In the genomic region with DNA sequence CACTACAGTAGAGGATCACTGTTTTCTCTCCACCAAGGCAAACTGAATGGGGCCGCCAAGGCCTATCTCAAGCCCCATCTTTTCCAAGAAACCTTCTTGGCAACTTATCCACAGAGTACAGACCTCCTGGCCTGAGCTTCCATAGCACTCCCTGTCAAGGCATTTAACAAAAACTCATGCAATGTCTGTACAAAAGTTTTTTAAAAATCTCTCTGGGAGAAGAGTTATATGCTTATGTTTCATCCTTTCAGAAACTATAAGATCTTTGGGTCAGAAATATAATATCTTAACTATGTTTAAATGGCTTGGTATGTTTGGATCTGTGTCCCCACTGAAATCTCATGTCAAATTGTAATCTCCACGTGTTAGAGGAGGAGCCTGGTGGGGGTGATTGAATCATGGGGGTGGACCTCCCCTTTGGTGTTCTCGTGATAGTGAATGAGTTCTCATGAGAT, we compare ENCODE assay signal across 19 cellular contexts.
"Had no signal": no experiment of that assay in that cellular context is flagged by ENCODE, and none has a peak within 500 bp of the region (broad histone marks: within the 10 kb centered on the region; RNA-seq: fewer than 3 reads in every experiment).

No MANE protein-coding gene starts in this region.

- ATAC-seq: Panc1, PC-3 had no signal

- DNase-seq: IMR-90, Kasumi-1, MM.1S, NCI-H1092 treated with DMSO at 0.1 percent for 48 hours, NCI-H1436, NCI-H187, NCI-H2029, NCI-H2081 treated with DMSO at 0.1 percent for 48 hours, NCI-H2171, NCI-H226, NCI-H446, NCI-H510A, NCI-H524 treated with DMSO at 0.1 percent for 48 hours, NCI-H69, NCI-H774, PC-3, SHP77, SK-N-SH had no signal
